In genomic region chr17:1203967-1204291, GRCh38 we compare ENCODE assay signal across 8 cellular contexts. TPM values are rescaled to one million over a fixed set of nuclear protein-coding genes. Genes with fewer than 3 reads are reported as not detected.
DNase-seq lines count a peak whose midpoint lies in the region; ATAC-seq and TF ChIP-seq lines count a peak whose summit lies in the region.

No MANE protein-coding gene starts in this region.

- H3K4me1 ChIP-seq in SJSA1 (replicated peaks) (peaks cover 5% of the 10 kb centered on the region), neutrophil (ENCODE audit: control insufficient read depth in 1 of 2, insufficient read depth in 1 of 2, low read depth in 1 of 2, low read length in 1 of 2) (peaks cover 15 to 22% of the 10 kb centered on the region in 2 experiments)

- H3K9me3 ChIP-seq in SJSA1 (replicated peaks) (no peaks in the 10 kb centered on the region), neutrophil (no peaks in the 10 kb centered on the region)

- H3K36me3 ChIP-seq in SJSA1 = no peaks in the 10 kb centered on the region
- H3K36me3 ChIP-seq in neutrophil = no peaks in the 10 kb centered on the region

- ATAC-seq in HG02623 (IDR thresholded peaks at IDR 0.05; ENCODE audit: unreplicated experiment) (no peak), HG03025 (IDR thresholded peaks at IDR 0.05; ENCODE audit: low FRiP score, unreplicated experiment) (no peak)

- peak overlapping the region; percentile 15; the same call in 1 of the 2 replicates for H3K27ac ChIP-seq in SJSA1
- H3K27ac ChIP-seq in neutrophil = no peak overlapping the region

- H3K27me3 ChIP-seq in SJSA1 (replicated peaks) = peaks cover 5% of the 10 kb centered on the region; the same call in 1 of the 2 replicates
- H3K27me3 ChIP-seq in neutrophil = peaks cover 4% of the 10 kb centered on the region

- TF ChIP-seq CTCF in AG10803 (conservative IDR thresholded peaks at IDR 0.05; ENCODE audit: low read length) = no peak
- TF ChIP-seq CTCF in fibroblast of pulmonary artery (IDR thresholded peaks at IDR 0.05; ENCODE audit: low read length, missing control alignments) = no peak
- TF ChIP-seq CTCF in neutrophil (IDR thresholded peaks at IDR 0.05) = no peak

- no peak for DNase-seq in AG10803 (ENCODE audit: low read depth)
- no peak for DNase-seq in SJSA1 (ENCODE audit: low read depth in 1 of 2, low spot score in 2 of 2)
- no peak for DNase-seq in fibroblast of pulmonary artery (ENCODE audit: low read depth)
- DNase-seq in NOMO-1 treated with DMSO at 0.1 percent for 48 hours (lab: John Stamatoyannopoulos, UW; ENCODE audit: unreplicated experiment) = no peak
- no peak for DNase-seq in NCI-H345 (lab: John Stamatoyannopoulos, UW)

- peak overlapping the region; percentile 64 for H3K4me3 ChIP-seq in AG10803 (ENCODE audit: low read length)
- H3K4me3 ChIP-seq in SJSA1 = peak overlapping the region; percentile 48
- H3K4me3 ChIP-seq in fibroblast of pulmonary artery (replicated peaks; ENCODE audit: low read depth, low read length) = peak overlapping the region; percentile 59
- peak overlapping the region; percentile 49 to 58 for H3K4me3 ChIP-seq in neutrophil (ENCODE audit: low read depth in 1 of 2, low read length in 1 of 2)

RNA-seq across cellular contexts. Expression of gene ABR, which starts 24.1 kb away (rescaled TPM):
- 7.3 and 16.7 TPM in 2 replicates for total RNA-seq in SJSA1 (2014; rRNA removed; shearing (Covaris generic))
